In genomic region chr11:62844154-62844553, GRCh38 we compare ENCODE assay signal across 21 cellular contexts. TPM values are rescaled to one million over a fixed set of nuclear protein-coding genes. Genes with fewer than 3 reads are reported as not detected.
A peak's percentile ranks its signal among the peaks of the same experiment; 100 is the strongest.
DNase-seq lines count a peak whose midpoint lies in the region; ATAC-seq and TF ChIP-seq lines count a peak whose summit lies in the region.
"Had no signal": no experiment of that assay in that cellular context is flagged by ENCODE, and none has a peak within 500 bp of the region (broad histone marks: within the 10 kb centered on the region; RNA-seq: fewer than 3 reads in every experiment).

No MANE protein-coding gene starts in this region.

- no peak for DNase-seq in activated naive CD4-positive, alpha-beta T cell treated with anti-CD3 and anti-CD28 coated beads, Interleukin-2, amount 50 U/mL, for 16 hours
- no peak for DNase-seq in glutamatergic neuron
- peak; percentile 62 for DNase-seq in posterior vena cava (ENCODE audit: low spot score)
- DNase-seq in NCI-H2227 (lab: John Stamatoyannopoulos, UW; ENCODE audit: unreplicated experiment) = no peak
- no peak for DNase-seq in H4 (ENCODE audit: low spot score)
- DNase-seq: 8988T; ACHN; AML-193; CD4-positive, CD25-positive, alpha-beta regulatory T cell; CD8-positive, alpha-beta memory T cell; DMS 273 treated with DMSO at 0.1 percent for 48 hours; DMS79; EL; GDM1; GM23248; H9 had no signal

- peaks cover 3% of the 10 kb centered on the region for H3K36me3 Mint-ChIP-seq in activated naive CD4-positive, alpha-beta T cell treated with anti-CD3 and anti-CD28 coated beads, Interleukin-2, amount 50 U/mL, for 24 hours
- no peaks in the 10 kb centered on the region for H3K36me3 Mint-ChIP-seq in glutamatergic neuron (ENCODE audit: unreplicated experiment)
- H3K36me3 Mint-ChIP-seq: CD4-positive, CD25-positive, alpha-beta regulatory T cell had no signal

- H3K4me3 Mint-ChIP-seq in activated naive CD4-positive, alpha-beta T cell treated with anti-CD3 and anti-CD28 coated beads, Interleukin-2, amount 50 U/mL, for 24 hours = no peak overlapping the region
- H3K4me3 Mint-ChIP-seq in glutamatergic neuron (ENCODE audit: unreplicated experiment) = no peak overlapping the region
- H3K4me3 Mint-ChIP-seq: CD4-positive, CD25-positive, alpha-beta regulatory T cell had no signal

- TF ChIP-seq CTCF in glutamatergic neuron (IDR thresholded peaks at IDR 0.05; ENCODE audit: partially characterized antibody, unreplicated experiment) = no peak

- peaks cover 21% of the 10 kb centered on the region for H3K4me1 Mint-ChIP-seq in activated naive CD4-positive, alpha-beta T cell treated with anti-CD3 and anti-CD28 coated beads, Interleukin-2, amount 50 U/mL, for 24 hours
- no peaks in the 10 kb centered on the region for H3K4me1 Mint-ChIP-seq in glutamatergic neuron (ENCODE audit: low read depth, unreplicated experiment)

- H3K9me3 Mint-ChIP-seq in activated naive CD4-positive, alpha-beta T cell treated with anti-CD3 and anti-CD28 coated beads, Interleukin-2, amount 50 U/mL, for 24 hours = no peaks in the 10 kb centered on the region
- peaks cover 10% of the 10 kb centered on the region for H3K9me3 Mint-ChIP-seq in glutamatergic neuron (ENCODE audit: unreplicated experiment)
- H3K9me3 Mint-ChIP-seq: CD4-positive, CD25-positive, alpha-beta regulatory T cell; CD8-positive, alpha-beta memory T cell had no signal

- ATAC-seq in HG03565 (IDR thresholded peaks at IDR 0.05; ENCODE audit: unreplicated experiment) = no peak
- ATAC-seq: A549, GM12878, HCT116 had no signal

- intact Hi-C loops in posterior vena cava (cut with DNase I) = no loop called here

- no peaks in the 10 kb centered on the region for H3K27me3 Mint-ChIP-seq in activated naive CD4-positive, alpha-beta T cell treated with anti-CD3 and anti-CD28 coated beads, Interleukin-2, amount 50 U/mL, for 24 hours
- H3K27me3 Mint-ChIP-seq in glutamatergic neuron (ENCODE audit: unreplicated experiment) = peaks cover 11% of the 10 kb centered on the region

- peak overlapping the region; percentile 41 for H3K27ac Mint-ChIP-seq in activated naive CD4-positive, alpha-beta T cell treated with anti-CD3 and anti-CD28 coated beads, Interleukin-2, amount 50 U/mL, for 24 hours
- peak overlapping the region; percentile 30 for H3K27ac Mint-ChIP-seq in glutamatergic neuron (ENCODE audit: unreplicated experiment)

RNA-seq across cellular contexts. Expression of gene WDR74, which starts 4.8 kb away (rescaled TPM):
- 69.0 TPM for total RNA-seq in glutamatergic neuron (ENCODE audit: unreplicated experiment)
- 10 to 100 TPM; 38.5 to 45.6 TPM for total RNA-seq in posterior vena cava
- total RNA-seq in H4 (2014; rRNA removed; shearing (Covaris generic)) = 60.1 and 63.7 TPM in 2 replicates

RNA-seq across cellular contexts. Expression of gene TEX54, which starts 11.5 kb away (rescaled TPM):
- 1.0 TPM for total RNA-seq in glutamatergic neuron (ENCODE audit: unreplicated experiment)
- total RNA-seq in posterior vena cava = not detected
- total RNA-seq in H4 (2014; rRNA removed; shearing (Covaris generic)) = not detected in 2 replicates
- total RNA-seq: CD4-positive, CD25-positive, alpha-beta regulatory T cell; GM23248 had no signal

RNA-seq across cellular contexts. Expression of gene STX5, which starts 12.3 kb away (rescaled TPM):
- total RNA-seq in glutamatergic neuron (ENCODE audit: unreplicated experiment) (40.7 TPM), posterior vena cava (10 to 100 TPM; 32.8 to 34.0 TPM)
- 22.3 and 26.3 TPM in 2 replicates for total RNA-seq in H4 (2014; rRNA removed; shearing (Covaris generic))

RNA-seq across cellular contexts. Expression of gene SLC3A2, which starts 36.5 kb away (rescaled TPM):
- total RNA-seq in glutamatergic neuron (ENCODE audit: unreplicated experiment) (221 TPM), posterior vena cava (100 to 1,000 TPM in 1 of 2 donors, 10 to 100 TPM in 1; 89.4 to 114 TPM)
- total RNA-seq in H4 (2014; rRNA removed; shearing (Covaris generic)) = 478 and 499 TPM in 2 replicates

RNA-seq across cellular contexts. Expression of gene NXF1, which starts 38.9 kb away (rescaled TPM):
- total RNA-seq in glutamatergic neuron (ENCODE audit: unreplicated experiment) = 104 TPM
- 10 to 100 TPM; 53.0 to 58.1 TPM for total RNA-seq in posterior vena cava
- 25.1 and 31.1 TPM in 2 replicates for total RNA-seq in H4 (2014; rRNA removed; shearing (Covaris generic))
